Comparison of ENCODE assay signal across 8 cellular contexts in the genomic region with DNA sequence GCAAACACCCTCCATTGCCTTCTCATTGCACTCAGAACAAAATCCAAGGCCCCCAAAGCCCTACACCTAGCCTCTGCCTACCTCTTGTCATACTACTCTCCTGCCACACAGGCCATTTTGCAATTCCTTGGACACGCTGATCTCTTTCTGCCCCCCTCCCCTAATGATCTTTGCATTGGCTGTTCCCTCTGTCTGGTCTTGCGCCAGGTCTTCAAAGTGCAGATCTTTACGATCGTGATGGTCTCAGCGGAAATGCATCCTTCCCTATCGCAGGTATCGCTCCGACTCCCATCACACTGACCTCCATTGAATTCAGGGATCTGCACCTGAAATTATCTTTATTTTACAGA. TPM values are rescaled to one million over a fixed set of nuclear protein-coding genes. Genes with fewer than 3 reads are reported as not detected.
A peak's percentile ranks its signal among the peaks of the same experiment; 100 is the strongest.
DNase-seq lines count a peak whose midpoint lies in the region; ATAC-seq and TF ChIP-seq lines count a peak whose summit lies in the region.

No MANE protein-coding gene starts in this region.

- WGBS in trophoblast cell (ENCODE audit: extremely low coverage, insufficient coverage, insufficient read length), result no CpG with 5 or more reads among the region's 8 CpGs

- no peak overlapping the region for H3K18ac ChIP-seq in trophoblast cell (ENCODE audit: low read length)

- TF ChIP-seq CTCF in PC-3 (conservative IDR thresholded peaks at IDR 0.05; ENCODE audit: low read depth, low read length), result no peak

- H2BK5ac ChIP-seq in trophoblast cell (ENCODE audit: low read depth, low read length, poor library complexity), result no peak overlapping the region

- CTCF ChIA-PET in PC-3 (lab: Charles Lee), result interaction anchor here (0.9 kb wide), 1 partner anchor 92 kb away, joined by 3 read pairs; no protein-coding TSS in a partner anchor

- H3K9ac ChIP-seq in ES-I3 (ENCODE audit: low read depth, low read length), result peak overlapping the region; percentile 88; the same call in 1 of the 2 replicates
- peak overlapping the region; percentile 95 for H3K9ac ChIP-seq in PC-3 (ENCODE audit: low read length)
- no peak overlapping the region for H3K9ac ChIP-seq in trophoblast cell (ENCODE audit: low read length)

- H3K36me3 ChIP-seq in ES-I3 (ENCODE audit: insufficient read depth, low read length) (no peaks in the 10 kb centered on the region), PC-3 (ENCODE audit: low read depth, low read length) (no peaks in the 10 kb centered on the region; the same call in 1 of the 2 replicates), trophoblast cell (ENCODE audit: control insufficient read depth in 1 of 2, insufficient read depth in 2 of 2, low read length in 2 of 2) (no peaks in the 10 kb centered on the region)

- H2BK12ac ChIP-seq in trophoblast cell (ENCODE audit: low read length), result no peak overlapping the region

- H3K9me3 ChIP-seq in ES-I3 (ENCODE audit: control insufficient read depth, insufficient read depth, low read length), result no peaks in the 10 kb centered on the region
- no peaks in the 10 kb centered on the region for H3K9me3 ChIP-seq in PC-3 (ENCODE audit: low read length)
- peaks cover 1% of the 10 kb centered on the region for H3K9me3 ChIP-seq in trophoblast cell (ENCODE audit: insufficient read depth, low read depth, low read length)

- H3K23ac ChIP-seq in trophoblast cell (ENCODE audit: low read length), result no peak overlapping the region

- no peak overlapping the region for H2BK120ac ChIP-seq in trophoblast cell (ENCODE audit: insufficient read depth, low read length, poor library complexity)

- DNase-seq in PC-3 (no peak), epithelial cell of prostate (ENCODE audit: low read depth, low spot score) (no peak), trophoblast cell (no peak), DMS114 treated with DMSO at 0.1 percent for 48 hours (lab: John Stamatoyannopoulos, UW; ENCODE audit: unreplicated experiment) (no peak), COR-L47 (lab: John Stamatoyannopoulos, UW) (no peak)
- DNase-seq in activated CD4-positive, CD25-positive, alpha-beta regulatory T cell treated with anti-CD3 and anti-CD28 coated beads, Interleukin-2, amount 50 U/mL, for 72 hours, result no peak

- H3K79me2 ChIP-seq in PC-3 (ENCODE audit: low read length) (peaks cover 60% of the 10 kb centered on the region), trophoblast cell (ENCODE audit: control insufficient read depth, insufficient read depth, low read length, poor library complexity) (peaks cover 13% of the 10 kb centered on the region)

- H3K14ac ChIP-seq in trophoblast cell (ENCODE audit: low read length), result no peak overlapping the region

- H4K8ac ChIP-seq in trophoblast cell (ENCODE audit: low read depth, low read length), result peak overlapping the region; percentile 100

- no peaks in the 10 kb centered on the region for H3K9me2 ChIP-seq in PC-3 (replicated peaks; ENCODE audit: low read length)

- peak overlapping the region; percentile 99 for H4K12ac ChIP-seq in trophoblast cell (ENCODE audit: low read depth, low read length)

- H3K4me3 ChIP-seq in PC-3 (ENCODE audit: low read length) (peak overlapping the region; percentile 80), trophoblast cell (ENCODE audit: low read depth, low read length) (peak overlapping the region; percentile 98)

- H2AFZ ChIP-seq in PC-3 (ENCODE audit: low read length) (peak overlapping the region; percentile 87), trophoblast cell (ENCODE audit: insufficient read depth, low read length, poor library complexity) (no peak overlapping the region)

- H3K4me1 ChIP-seq in ES-I3 (ENCODE audit: insufficient read depth, low read length) (peaks cover 3% of the 10 kb centered on the region; the same call in 1 of the 2 replicates), PC-3 (ENCODE audit: insufficient read depth, low read length) (peaks cover 35% of the 10 kb centered on the region), trophoblast cell (ENCODE audit: control insufficient read depth in 1 of 2, insufficient read depth in 2 of 2, low read length in 2 of 2) (peaks cover 9 to 12% of the 10 kb centered on the region in 2 experiments)

- intact Hi-C loops in PC-3 (cut with micrococcal nuclease), result no loop called here

- H3K27ac ChIP-seq in PC-3 (ENCODE audit: low read length), result peak overlapping the region; percentile 78
- H3K27ac ChIP-seq in epithelial cell of prostate, result peak overlapping the region; percentile 72
- H3K27ac ChIP-seq in trophoblast cell (ENCODE audit: low read depth, low read length), result no peak overlapping the region

- H2AK5ac ChIP-seq in trophoblast cell (ENCODE audit: low read length), result no peak overlapping the region

- BruUV-seq in PC-3 (replicated peaks; lab: Mats Ljungman, UMichigan), result no TSS peak

- H3F3A ChIP-seq in PC-3 (ENCODE audit: low read length, unreplicated experiment), result no peaks in the 10 kb centered on the region

- POLR2A ChIA-PET in PC-3 (lab: Charles Lee; ENCODE audit: unreplicated experiment), result no interaction called here

- ATAC-seq in PC-3 (no peak; the same call in 1 of the 2 replicates), GM21381 (IDR thresholded peaks at IDR 0.05; ENCODE audit: unreplicated experiment) (no peak)

- H3K79me1 ChIP-seq in trophoblast cell (ENCODE audit: low read length), result peaks cover 4% of the 10 kb centered on the region

- H4K91ac ChIP-seq in trophoblast cell (ENCODE audit: low read depth, low read length), result no peak overlapping the region

- H3K27me3 ChIP-seq in PC-3 (ENCODE audit: low read length) (no peaks in the 10 kb centered on the region), trophoblast cell (ENCODE audit: insufficient read depth, low read length) (peaks cover 3% of the 10 kb centered on the region)

- H3K4me2 ChIP-seq in PC-3 (ENCODE audit: low read length), result peak overlapping the region; percentile 84
- peak overlapping the region; percentile 81 for H3K4me2 ChIP-seq in trophoblast cell (ENCODE audit: low read length)

- H3K4ac ChIP-seq in trophoblast cell (ENCODE audit: low read depth, low read length), result no peak overlapping the region

- H4K20me1 ChIP-seq in PC-3 (ENCODE audit: low read length), result peaks cover 13% of the 10 kb centered on the region; the same call in 1 of the 2 replicates

RNA-seq across cellular contexts. Expression of a gene that starts 0.8 kb away (rescaled TPM):
- total RNA-seq in PC-3 (2014; rRNA removed), result 11.8 and 12.4 TPM in 2 replicates
- 7.0 and 7.4 TPM in 2 replicates for polyA plus RNA-seq in trophoblast cell (2013)

RNA-seq across cellular contexts. Expression of a gene that starts 6.2 kb away (rescaled TPM):
- total RNA-seq in PC-3 (2014; rRNA removed), result not detected in 2 replicates
- polyA plus RNA-seq in trophoblast cell (2013), result not detected in 2 replicates

RNA-seq across cellular contexts. Expression of a gene that starts 54.0 kb away (rescaled TPM):
- 73.5 and 116 TPM in 2 replicates for total RNA-seq in PC-3 (2014; rRNA removed)
- polyA plus RNA-seq in trophoblast cell (2013), result 91.4 and 99.7 TPM in 2 replicates
